In the genomic region with DNA sequence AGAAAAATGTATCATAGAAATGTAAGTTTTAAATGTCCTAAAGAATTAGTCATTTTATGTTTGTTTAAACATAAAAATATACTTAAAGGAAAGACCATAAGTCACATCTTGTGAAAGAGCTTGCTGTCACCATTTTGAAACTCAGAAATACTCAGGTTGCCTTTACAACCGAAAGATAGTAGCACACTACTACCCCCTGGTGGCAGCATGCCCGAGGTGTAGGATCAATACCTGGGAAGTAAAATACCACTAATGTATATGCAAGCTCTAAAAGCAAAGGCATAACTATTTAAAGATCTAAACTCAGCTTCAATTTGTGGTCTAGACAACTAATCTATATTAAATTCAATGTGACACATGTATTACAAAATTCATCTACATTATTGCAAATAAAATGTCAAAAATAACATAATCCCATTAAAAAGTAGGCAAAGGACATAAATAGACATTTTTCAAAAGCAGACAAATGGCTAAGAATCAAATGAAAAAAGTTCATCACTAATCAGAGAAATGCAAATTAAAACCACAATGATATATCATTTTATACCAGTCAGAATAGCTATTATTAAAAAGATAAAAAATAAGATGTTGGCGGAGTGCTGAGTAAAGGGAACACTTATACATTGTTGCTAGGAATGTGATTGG, we compare ENCODE assay signal across 8 cellular contexts. TPM values are rescaled to one million over a fixed set of nuclear protein-coding genes. Genes with fewer than 3 reads are reported as not detected.
DNase-seq lines count a peak whose midpoint lies in the region; ATAC-seq, FAIRE-seq and TF ChIP-seq lines count a peak whose summit lies in the region.

No MANE protein-coding gene starts in this region.

- H3K27ac ChIP-seq in HCT116 (ENCODE audit: low read depth, low read length) = no peak overlapping the region
- H3K27ac ChIP-seq in sigmoid colon = no peak overlapping the region

- H3K9me3 ChIP-seq in HCT116 (ENCODE audit: control insufficient read depth in 1 of 2, insufficient read depth in 1 of 2, low read depth in 1 of 2, low read length in 2 of 2) (no peaks in the 10 kb centered on the region), sigmoid colon (no peaks in the 10 kb centered on the region)

- ATAC-seq in HCT116 = peak; percentile 91
- peak; percentile 34 for ATAC-seq in left ventricle myocardium superior
- no peak for ATAC-seq in HG03139 (IDR thresholded peaks at IDR 0.05; ENCODE audit: unreplicated experiment)

- peak; percentile 97 for FAIRE-seq in G401.6 (lab: Jason Lieb, UNC)

- no peak for TF ChIP-seq POLR2A in HCT116 (IDR thresholded peaks at IDR 0.05; ENCODE audit: borderline replicate concordance, extremely low read depth, insufficient read depth, insufficient read length)
- TF ChIP-seq POLR2A in sigmoid colon (IDR thresholded peaks at IDR 0.05) = no peak

- intact Hi-C loops in HCT116 (cut with micrococcal nuclease) (loop anchor here (5.0 kb wide), 2 partner anchors 85 to 120 kb away; no protein-coding TSS in a partner anchor), left ventricle myocardium superior (cut with micrococcal nuclease) (loop anchor here (5.0 kb wide), 1 partner anchor 80 kb away; no protein-coding TSS in a partner anchor), sigmoid colon (cut with DNase I) (loop anchor here (5.0 kb wide), 1 partner anchor 120 kb away; no protein-coding TSS in a partner anchor)

- peak; percentile 70 for TF ChIP-seq RAD21 in HCT116 (IDR thresholded peaks at IDR 0.05; ENCODE audit: low read depth)

- H3K79me2 ChIP-seq in HCT116 (ENCODE audit: insufficient read depth, low read length) = no peaks in the 10 kb centered on the region

- H3K4me1 ChIP-seq in HCT116 (ENCODE audit: control insufficient read depth in 1 of 2, insufficient read depth in 2 of 2, low read length in 2 of 2) (no peaks in the 10 kb centered on the region), sigmoid colon (peaks cover 0 to 47% (median 40%) of the 10 kb centered on the region in 4 donors)

- no peak overlapping the region for H3K4me2 ChIP-seq in HCT116 (ENCODE audit: low read length)

- H2AFZ ChIP-seq in HCT116 (ENCODE audit: low read depth, low read length, poor library complexity, severe bottlenecking) = no peak overlapping the region

- TF ChIP-seq CTCF in HCT116 (IDR thresholded peaks at IDR 0.05 in 2 of 3, conservative IDR thresholded peaks at IDR 0.05 in 1 of 3; ENCODE audit: borderline replicate concordance in 1 of 3, insufficient read depth in 1 of 3, low read depth in 2 of 3, low read length in 2 of 3) (peak; percentile 59 to 88 (median 83); a peak in 5 of 6 replicates), sigmoid colon (IDR thresholded peaks at IDR 0.05) (peak; percentile 53 to 72 (median 67))

- WGBS in sigmoid colon, 2 donors = 34 to 36% methylated on average over 3 of the region's 3 CpGs

- H4K20me1 ChIP-seq in HCT116 (ENCODE audit: insufficient read depth) = no peaks in the 10 kb centered on the region

- DNase-seq in HCT116 (ENCODE audit: low read depth, low spot score) = peak; percentile 71
- peak; percentile 77 for DNase-seq in NCI-H1105 treated with DMSO at 0.1 percent for 48 hours (lab: John Stamatoyannopoulos, UW)
- peak; percentile 78 for DNase-seq in SKM-1 (lab: John Stamatoyannopoulos, UW; ENCODE audit: unreplicated experiment)
- DNase-seq in activated naive CD4-positive, alpha-beta T cell treated with anti-CD3 and anti-CD28 coated beads, Interleukin-2, amount 50 U/mL, for 16 hours = peak; percentile 89
- DNase-seq in left ventricle myocardium superior = peak; percentile 78
- no peak for DNase-seq in sigmoid colon

- POLR2A ChIA-PET in HCT116 (lab: Charles Lee) = no interaction called here

- no peaks in the 10 kb centered on the region for H3K36me3 ChIP-seq in HCT116 (ENCODE audit: control insufficient read depth in 1 of 2, insufficient read depth in 2 of 2, low read length in 2 of 2)
- no peaks in the 10 kb centered on the region for H3K36me3 ChIP-seq in sigmoid colon

- H3K4me3 ChIP-seq in HCT116 (replicated peaks in 1 of 2; ENCODE audit: low read depth in 1 of 2, low read length in 2 of 2) (no peak overlapping the region), sigmoid colon (no peak overlapping the region)

- CTCF ChIA-PET in HCT116 (lab: Charles Lee) = interaction anchor here (0.6 to 2.5 kb wide), 15 partner anchors 8 to 793 kb away, joined by 3 to 20 read pairs (median 5); partner anchors contain the start of gene CCDC146

- no peak overlapping the region for H3K9ac ChIP-seq in HCT116 (ENCODE audit: low read length)

- H3K27me3 ChIP-seq in HCT116 (ENCODE audit: insufficient read depth, low read length) (no peaks in the 10 kb centered on the region), sigmoid colon (no peaks in the 10 kb centered on the region)

- no peak for TF ChIP-seq EP300 in sigmoid colon (IDR thresholded peaks at IDR 0.05)

- RAD21 ChIA-PET in HCT116 (lab: Charles Lee; ENCODE audit: low non-redundant PET in 1 of 2, low total read pairs in 2 of 2, uncharacterized antibody in 2 of 2, unreplicated experiment in 2 of 2) = interaction anchor here (1.0 to 1.1 kb wide), 3 partner anchors 84 to 125 kb away, joined by 3 to 5 read pairs (median 4); partner anchors contain the start of gene CCDC146 (in 1 of the 2)

- no peaks in the 10 kb centered on the region for H3K9me2 ChIP-seq in HCT116 (ENCODE audit: insufficient read depth)

- BruUV-seq in HCT116 (replicated peaks; lab: Mats Ljungman, UMichigan) = no TSS peak

TF ChIP-seq in HCT116, 20 proteins besides CTCF, POLR2A, EP300 and RAD21:
- peak; percentile 52 for TF ChIP-seq YY1 (IDR thresholded peaks at IDR 0.05; ENCODE audit: extremely low read depth, insufficient replicate concordance, low read depth, low read length)
- TF ChIP-seq, protein P1, sequence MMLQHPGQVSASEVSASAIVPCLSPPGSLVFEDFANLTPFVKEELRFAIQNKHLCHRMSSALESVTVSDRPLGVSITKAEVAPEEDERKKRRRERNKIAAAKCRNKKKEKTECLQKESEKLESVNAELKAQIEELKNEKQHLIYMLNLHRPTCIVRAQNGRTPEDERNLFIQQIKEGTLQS (IDR thresholded peaks at IDR 0.05) = no peak

RNA-seq across cellular contexts. Expression of gene FGL2, which starts 47.7 kb away (rescaled TPM):
- total RNA-seq in HCT116 (2021; ENCODE audit: unreplicated experiment) (not detected), left ventricle myocardium superior (11.9 TPM), sigmoid colon (10 to 100 TPM; 64.8 to 97.4 (median 74.0) TPM)
- polyA plus RNA-seq in HCT116 (2012) = 0.04 TPM in 1 of 2 replicates, not detected in the other
- 10 to 100 TPM; 15.0 to 73.8 (median 21.7) TPM for polyA plus RNA-seq in sigmoid colon

Comparison
In these comparisons a context has a peak if more than half of its experiments do, and no peak if none do; other contexts are left out.
1. RNA of gene FGL2, which starts 47.7 kb away (total RNA-seq): 64.8 to 97.4 TPM in sigmoid colon and 11.9 TPM in left ventricle myocardium superior (single experiment); not detected in HCT116 (single experiment); every median in the first group is over 10 times any median in the second.